ENCODE assay signal across 12 cellular contexts in genomic region chr10:67818323-67818722, GRCh38. TPM values are rescaled to one million over a fixed set of nuclear protein-coding genes. Genes with fewer than 3 reads are reported as not detected.
DNase-seq lines count a peak whose midpoint lies in the region; ATAC-seq lines count a peak whose summit lies in the region.
"Had no signal": no experiment of that assay in that cellular context is flagged by ENCODE, and none has a peak within 500 bp of the region (broad histone marks: within the 10 kb centered on the region; RNA-seq: fewer than 3 reads in every experiment).

No MANE protein-coding gene starts in this region.

- ATAC-seq in GM19463 (IDR thresholded peaks at IDR 0.05; ENCODE audit: unreplicated experiment) (peak; percentile 46), GM19397 (IDR thresholded peaks at IDR 0.05; ENCODE audit: unreplicated experiment) (no peak), sciatic nerve (no peak)
- ATAC-seq: HCT116 had no signal

- intact Hi-C loops in cardiac septum (cut with DNase I) = no loop called here
- intact Hi-C loops in sciatic nerve (cut with DNase I) = no loop called here

- DNase-seq in NCI-H187 treated with DMSO at 0.1 percent for 48 hours (lab: John Stamatoyannopoulos, UW) (peak; percentile 26), amniotic stem cell (lab: John Stamatoyannopoulos, UW) (peak; percentile 66), myocyte (ENCODE audit: low read depth) (peak; percentile 14), cardiac septum (ENCODE audit: low spot score) (no peak), sciatic nerve (ENCODE audit: low spot score) (no peak)
- no peak for DNase-seq in central memory CD4-positive, alpha-beta T cell
- DNase-seq: activated gamma-delta T cell, foreskin fibroblast, Karpas-422 had no signal

RNA-seq across cellular contexts. Expression of gene DNAJC12, which starts 19.7 kb away (rescaled TPM):
- total RNA-seq in myocyte = 5.8 and 6.0 TPM in 2 replicates
- 5.9 TPM for polyA plus RNA-seq in myocyte (2012)
- total RNA-seq in cardiac septum = 4.0 TPM
- total RNA-seq in sciatic nerve = 5.1 TPM

Comparison
In these comparisons a context has a peak if more than half of its experiments do, and no peak if none do; other contexts are left out.
1. DNase-seq: peak in NCI-H187 treated with DMSO at 0.1 percent for 48 hours (single experiment), amniotic stem cell (single experiment) and myocyte (single experiment); none in cardiac septum (single experiment), central memory CD4-positive, alpha-beta T cell (single experiment) and sciatic nerve (single experiment).